35 cellular contexts compared by ENCODE assay signal in the genomic region with DNA sequence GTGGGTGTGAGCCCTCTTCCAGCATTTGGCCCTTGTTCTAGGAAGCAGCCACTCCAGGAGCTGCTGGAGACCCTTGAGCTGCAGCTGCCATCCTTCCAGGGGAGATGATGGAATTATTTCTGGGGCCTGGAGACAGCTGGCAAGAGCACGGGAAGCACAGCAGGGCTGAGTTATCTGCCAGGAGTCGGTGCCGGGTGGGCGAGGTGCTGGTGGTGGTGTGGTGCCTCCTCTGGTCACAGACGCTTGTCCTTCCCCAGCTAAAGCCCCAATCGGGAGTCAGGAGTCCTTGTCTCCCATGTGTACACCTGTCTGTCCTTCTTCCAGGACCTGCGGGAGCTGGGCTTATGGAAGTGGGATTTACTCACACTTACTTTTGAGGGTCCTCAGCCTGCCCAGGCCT. TPM values are rescaled to one million over a fixed set of nuclear protein-coding genes. Genes with fewer than 3 reads are reported as not detected.
DNase-seq lines count a peak whose midpoint lies in the region; ATAC-seq and TF ChIP-seq lines count a peak whose summit lies in the region.
"Had no signal": no experiment of that assay in that cellular context is flagged by ENCODE, and none has a peak within 500 bp of the region (broad histone marks: within the 10 kb centered on the region; RNA-seq: fewer than 3 reads in every experiment).

No MANE protein-coding gene starts in this region.

- H3K36me3 ChIP-seq in WERI-Rb-1, result peaks cover 9% of the 10 kb centered on the region
- H3K36me3 ChIP-seq: adrenal gland, neutrophil, stomach, thyroid gland, vagina had no signal

- no peak for ATAC-seq in HG03469 (IDR thresholded peaks at IDR 0.05; ENCODE audit: unreplicated experiment)
- ATAC-seq in GM19455 (IDR thresholded peaks at IDR 0.05; ENCODE audit: unreplicated experiment), result no peak
- ATAC-seq: activated CD8-positive, alpha-beta T cell treated with anti-CD3 and anti-CD28 coated beads for 36 hours; GM12878; Panc1; sciatic nerve had no signal

- peaks cover 13% of the 10 kb centered on the region for H3K4me1 Mint-ChIP-seq in type B pancreatic cell (ENCODE audit: unreplicated experiment)
- H3K4me1 Mint-ChIP-seq: activated naive CD4-positive, alpha-beta T cell treated with anti-CD3 and anti-CD28 coated beads, Interleukin-2, amount 10 ng/mL, durations not matched to agents 7 days and 5 days; central memory CD8-positive, alpha-beta T cell; endodermal cell had no signal

- H3K27me3 ChIP-seq in WERI-Rb-1 (ENCODE audit: insufficient read depth, low read depth, severe bottlenecking), result no peaks in the 10 kb centered on the region
- H3K27me3 ChIP-seq: adrenal gland, neutrophil, thyroid gland, vagina had no signal

- peak overlapping the region; percentile 77 for H3K27ac ChIP-seq in WERI-Rb-1
- H3K27ac ChIP-seq: A549, adrenal gland, neutrophil, stomach, thyroid gland, vagina had no signal

- H3K9me3 Mint-ChIP-seq in type B pancreatic cell, result no peaks in the 10 kb centered on the region
- H3K9me3 Mint-ChIP-seq: activated CD8-positive, alpha-beta T cell treated with anti-CD3 and anti-CD28 coated beads for 36 hours; activated naive CD4-positive, alpha-beta T cell treated with anti-CD3 and anti-CD28 coated beads, Interleukin-2, amount 10 ng/mL, durations not matched to agents 7 days and 5 days; central memory CD8-positive, alpha-beta T cell; dendritic cell treated with granulocyte-macrophage colony-stimulating factor and Interleukin-4, amounts not matched to agents 40 ng/mL and 50 ng/mL, for 4 days; endodermal cell; IgD-negative memory B cell; naive B cell had no signal

- H3K4me3 ChIP-seq in WERI-Rb-1 (ENCODE audit: low read depth, low read length), result peak overlapping the region; percentile 0; the same call in 1 of the 2 replicates
- H3K4me3 ChIP-seq: A549, adrenal gland, GM12878, stomach, thyroid gland, vagina had no signal

- H3K9me3 ChIP-seq in WERI-Rb-1 (ENCODE audit: severe bottlenecking), result no peaks in the 10 kb centered on the region
- H3K9me3 ChIP-seq: A549, adrenal gland, neutrophil, stomach, thyroid gland, vagina had no signal

- peak; percentile 37 for TF ChIP-seq CTCF in WERI-Rb-1 (IDR thresholded peaks at IDR 0.05; ENCODE audit: low read depth, low read length)
- no peak for TF ChIP-seq CTCF in type B pancreatic cell (conservative IDR thresholded peaks at IDR 0.05)

- peaks cover 1% of the 10 kb centered on the region for H3K36me3 Mint-ChIP-seq in type B pancreatic cell
- H3K36me3 Mint-ChIP-seq: activated naive CD4-positive, alpha-beta T cell treated with anti-CD3 and anti-CD28 coated beads, Interleukin-2, amount 10 ng/mL, durations not matched to agents 7 days and 5 days; IgD-negative memory B cell had no signal

- no peak overlapping the region for H3K27ac Mint-ChIP-seq in type B pancreatic cell
- H3K27ac Mint-ChIP-seq: activated CD8-positive, alpha-beta T cell treated with anti-CD3 and anti-CD28 coated beads for 36 hours; activated naive CD4-positive, alpha-beta T cell treated with anti-CD3 and anti-CD28 coated beads, Interleukin-2, amount 10 ng/mL, durations not matched to agents 7 days and 5 days; dendritic cell treated with granulocyte-macrophage colony-stimulating factor and Interleukin-4, amounts not matched to agents 40 ng/mL and 50 ng/mL, for 4 days; endodermal cell; IgD-negative memory B cell; progenitor cell of endocrine pancreas had no signal

- DNase-seq in NCI-H2227 (lab: John Stamatoyannopoulos, UW; ENCODE audit: unreplicated experiment) (peak; percentile 52), NCI-H2227 treated with DMSO at 0.1 percent for 48 hours (lab: John Stamatoyannopoulos, UW) (no peak), NCI-H345 (lab: John Stamatoyannopoulos, UW) (peak; percentile 47), WERI-Rb-1 (peak; percentile 71), type B pancreatic cell (ENCODE audit: extremely low spot score, unreplicated experiment) (peak; percentile 55), NCI-H526 treated with DMSO at 0.1 percent for 48 hours (lab: John Stamatoyannopoulos, UW) (no peak)
- DNase-seq: activated CD8-positive, alpha-beta memory T cell treated with anti-CD3 and anti-CD28 coated beads, Interleukin-2, amount 50 U/mL, for 48 hours; activated CD8-positive, alpha-beta T cell treated with anti-CD3 and anti-CD28 coated beads for 36 hours; activated naive CD4-positive, alpha-beta T cell treated with anti-CD3 and anti-CD28 coated beads, Interleukin-2, amount 10 ng/mL, durations not matched to agents 7 days and 5 days; adrenal gland; endodermal cell; foreskin fibroblast; MV-4-11; naive B cell; NCI-H1694 treated with DMSO at 0.1 percent for 48 hours; NCI-H526; SHP77 treated with DMSO at 0.1 percent for 48 hours; stimulated activated CD4-positive, alpha-beta T cell treated with anti-CD3 and anti-CD28 coated beads, Interleukin-12 subunit alpha, Interleukin-12 subunit beta, amount 100 ng/mL, for 4 hours; stimulated activated CD4-positive, alpha-beta T cell treated with anti-CD3 and anti-CD28 coated beads, Interleukin-2, amount 100 ng/mL, for 48 hours; stomach; thyroid gland had no signal

- no peaks in the 10 kb centered on the region for H3K27me3 Mint-ChIP-seq in type B pancreatic cell
- H3K27me3 Mint-ChIP-seq: progenitor cell of endocrine pancreas had no signal

- no peak overlapping the region for H3K4me3 Mint-ChIP-seq in type B pancreatic cell
- H3K4me3 Mint-ChIP-seq: activated CD8-positive, alpha-beta T cell treated with anti-CD3 and anti-CD28 coated beads for 36 hours; activated naive CD4-positive, alpha-beta T cell treated with anti-CD3 and anti-CD28 coated beads, Interleukin-2, amount 10 ng/mL, durations not matched to agents 7 days and 5 days; central memory CD8-positive, alpha-beta T cell; dendritic cell treated with granulocyte-macrophage colony-stimulating factor and Interleukin-4, amounts not matched to agents 40 ng/mL and 50 ng/mL, for 4 days; endodermal cell; IgD-negative memory B cell; naive B cell had no signal

RNA-seq across cellular contexts. Expression of a gene that starts 36.0 kb away (rescaled TPM):
- 8.5 and 51.1 TPM in 2 replicates for total RNA-seq in type B pancreatic cell (ENCODE audit: low replicate concordance)
- total RNA-seq: activated CD8-positive, alpha-beta T cell treated with anti-CD3 and anti-CD28 coated beads for 36 hours; GM12878; liver; sciatic nerve; T-helper 2 cell treated with Interferon-gamma antibody and Interleukin-4, amounts not matched to agents 100 ng/mL and 5 ng/mL, for 36 hours; thyroid gland had no signal

Comparison
In these comparisons a context has a peak if more than half of its experiments do, and no peak if none do; other contexts are left out.
1. DNase-seq: peak in NCI-H2227 (single experiment), NCI-H345 (single experiment), WERI-Rb-1 (single experiment) and type B pancreatic cell (single experiment); none in NCI-H2227 treated with DMSO at 0.1 percent for 48 hours (single experiment) and NCI-H526 treated with DMSO at 0.1 percent for 48 hours (single experiment).